20 cellular contexts compared by ENCODE assay signal in genomic region chr1:16065197-16065576, GRCh38. TPM values are rescaled to one million over a fixed set of nuclear protein-coding genes. Genes with fewer than 3 reads are reported as not detected.
A peak's percentile ranks its signal among the peaks of the same experiment; 100 is the strongest.
DNase-seq lines count a peak whose midpoint lies in the region; ATAC-seq and TF ChIP-seq lines count a peak whose summit lies in the region.
"Had no signal": no experiment of that assay in that cellular context is flagged by ENCODE, and none has a peak within 500 bp of the region (broad histone marks: within the 10 kb centered on the region; RNA-seq: fewer than 3 reads in every experiment).

No MANE protein-coding gene starts in this region.

- H3K36me3 Mint-ChIP-seq in activated CD8-positive, alpha-beta T cell treated with anti-CD3 and anti-CD28 coated beads, Interleukin-2, amount 10 ng/mL, durations not matched to agents 7 days and 5 days (ENCODE audit: low read depth): no peaks in the 10 kb centered on the region
- H3K36me3 Mint-ChIP-seq in activated CD8-positive, alpha-beta T cell treated with anti-CD3 and anti-CD28 coated beads for 36 hours (ENCODE audit: low read depth): no peaks in the 10 kb centered on the region
- H3K36me3 Mint-ChIP-seq in CD4-positive, CD25-positive, alpha-beta regulatory T cell: no peaks in the 10 kb centered on the region
- H3K36me3 Mint-ChIP-seq in activated T-helper 17 cell treated with anti-CD3 and anti-CD28 coated beads, Interleukin-2, amount 50 U/mL, for 72 hours (ENCODE audit: low read depth): no peaks in the 10 kb centered on the region

- no peak overlapping the region for H3K27ac ChIP-seq in CD4-positive, CD25-positive, alpha-beta regulatory T cell (ENCODE audit: insufficient read depth, low read length, poor library complexity, severe bottlenecking)
- H3K27ac ChIP-seq in neuronal stem cell (replicated peaks; ENCODE audit: low read length): no peak overlapping the region

- H2BK5ac ChIP-seq in neuronal stem cell (ENCODE audit: low read length): no peak overlapping the region

- no peaks in the 10 kb centered on the region for H3K36me3 ChIP-seq in CD4-positive, CD25-positive, alpha-beta regulatory T cell (ENCODE audit: control insufficient read depth, insufficient read depth, low read length)
- no peaks in the 10 kb centered on the region for H3K36me3 ChIP-seq in neuronal stem cell (replicated peaks in 1 of 2; ENCODE audit: control insufficient read depth in 2 of 2, insufficient read depth in 2 of 2, low read length in 2 of 2)

- no peak for DNase-seq in activated CD8-positive, alpha-beta T cell treated with anti-CD3 and anti-CD28 coated beads, Interleukin-2, amount 10 ng/mL, durations not matched to agents 7 days and 5 days
- DNase-seq in activated CD8-positive, alpha-beta T cell treated with anti-CD3 and anti-CD28 coated beads for 36 hours: no peak
- no peak for DNase-seq in CD4-positive, CD25-positive, alpha-beta regulatory T cell
- DNase-seq in neuronal stem cell (ENCODE audit: low spot score) (no peak), foreskin fibroblast (no peak), NCI-H748 (lab: John Stamatoyannopoulos, UW; ENCODE audit: unreplicated experiment) (no peak)
- DNase-seq: DMS79, KG1, NCI-H1105 treated with DMSO at 0.1 percent for 48 hours, NCI-H1694, NCI-H2081 treated with DMSO at 0.1 percent for 48 hours, NCI-H446 treated with DMSO at 0.1 percent for 48 hours, OCI-M1, SHP77 had no signal

- H2AK5ac ChIP-seq in neuronal stem cell (ENCODE audit: low read depth, low read length): peak overlapping the region; percentile 20

- TF ChIP-seq CTCF in activated CD8-positive, alpha-beta T cell treated with anti-CD3 and anti-CD28 coated beads for 36 hours (IDR thresholded peaks at IDR 0.05): no peak
- TF ChIP-seq CTCF in foreskin fibroblast (IDR thresholded peaks at IDR 0.05; ENCODE audit: low read depth, low read length): no peak

- no peaks in the 10 kb centered on the region for H3K79me1 ChIP-seq in neuronal stem cell (ENCODE audit: low read depth, low read length)

- no peaks in the 10 kb centered on the region for H3K27me3 Mint-ChIP-seq in activated CD8-positive, alpha-beta T cell treated with anti-CD3 and anti-CD28 coated beads, Interleukin-2, amount 10 ng/mL, durations not matched to agents 7 days and 5 days (ENCODE audit: low read depth)
- peaks cover 3% of the 10 kb centered on the region for H3K27me3 Mint-ChIP-seq in activated CD8-positive, alpha-beta T cell treated with anti-CD3 and anti-CD28 coated beads for 36 hours
- H3K27me3 Mint-ChIP-seq in CD4-positive, CD25-positive, alpha-beta regulatory T cell: peaks cover 20% of the 10 kb centered on the region
- peaks cover 7% of the 10 kb centered on the region for H3K27me3 Mint-ChIP-seq in activated T-helper 17 cell treated with anti-CD3 and anti-CD28 coated beads, Interleukin-2, amount 50 U/mL, for 72 hours

- no peak overlapping the region for H3K9ac ChIP-seq in neuronal stem cell (ENCODE audit: low read depth, low read length, poor library complexity)

- peaks cover 68% of the 10 kb centered on the region for H3K4me1 Mint-ChIP-seq in activated CD8-positive, alpha-beta T cell treated with anti-CD3 and anti-CD28 coated beads, Interleukin-2, amount 10 ng/mL, durations not matched to agents 7 days and 5 days (ENCODE audit: low read depth)
- H3K4me1 Mint-ChIP-seq in activated CD8-positive, alpha-beta T cell treated with anti-CD3 and anti-CD28 coated beads for 36 hours (ENCODE audit: low read depth): peaks cover 7% of the 10 kb centered on the region
- H3K4me1 Mint-ChIP-seq in CD4-positive, CD25-positive, alpha-beta regulatory T cell: peaks cover 0 to 10% (median 5%) of the 10 kb centered on the region in 4 donors
- H3K4me1 Mint-ChIP-seq in activated T-helper 17 cell treated with anti-CD3 and anti-CD28 coated beads, Interleukin-2, amount 50 U/mL, for 72 hours: peaks cover 14% of the 10 kb centered on the region

- CTCF ChIA-PET in activated CD8-positive, alpha-beta T cell treated with anti-CD3 and anti-CD28 coated beads, Interleukin-2, amount 10 ng/mL, durations not matched to agents 7 days and 5 days (lab: Charles Lee): interaction anchor here (0.6 to 2.3 kb wide), 2 partner anchors 9 to 14 kb away, joined by 3 to 8 read pairs; no protein-coding TSS in a partner anchor
- CTCF ChIA-PET in activated CD8-positive, alpha-beta T cell treated with anti-CD3 and anti-CD28 coated beads for 36 hours (lab: Charles Lee): no interaction called here

- H3K4ac ChIP-seq in neuronal stem cell (ENCODE audit: low read length): no peak overlapping the region

- intact Hi-C loops in activated CD8-positive, alpha-beta T cell treated with anti-CD3 and anti-CD28 coated beads for 36 hours (cut with micrococcal nuclease): no loop called here

- no peaks in the 10 kb centered on the region for H3K27me3 ChIP-seq in CD4-positive, CD25-positive, alpha-beta regulatory T cell (ENCODE audit: control insufficient read depth, insufficient read depth, low read length)
- peaks cover 0 to 35% (median 0%) of the 10 kb centered on the region in 3 experiments for H3K27me3 ChIP-seq in neuronal stem cell (ENCODE audit: control insufficient read depth in 3 of 3, insufficient read depth in 3 of 3, low read depth in 1 of 3, low read length in 3 of 3)

- peaks cover 4% of the 10 kb centered on the region for H3K4me1 ChIP-seq in CD4-positive, CD25-positive, alpha-beta regulatory T cell (ENCODE audit: control insufficient read depth, insufficient read depth, low read length, poor library complexity, severe bottlenecking)
- peaks cover 30 to 35% of the 10 kb centered on the region in 2 donors for H3K4me1 ChIP-seq in neuronal stem cell (ENCODE audit: control insufficient read depth in 2 of 2, insufficient read depth in 1 of 2, low read depth in 1 of 2, low read length in 2 of 2)

- no CpG with 5 or more reads among the region's 8 CpGs for WGBS in neuronal stem cell (ENCODE audit: extremely low coverage in 2 of 2, insufficient read length in 2 of 2, insufficient replicate concordance in 1 of 2), 2 donors

- H2BK120ac ChIP-seq in neuronal stem cell (ENCODE audit: low read depth, low read length): no peak overlapping the region

- no peak overlapping the region for H2AFZ ChIP-seq in neuronal stem cell (ENCODE audit: low read length)

- H4K91ac ChIP-seq in neuronal stem cell (ENCODE audit: low read depth, low read length, poor library complexity): no peak overlapping the region

- H3K23ac ChIP-seq in neuronal stem cell (ENCODE audit: low read depth, low read length, poor library complexity): no peak overlapping the region

- H3K4me2 ChIP-seq in neuronal stem cell (ENCODE audit: insufficient read depth, low read length, poor library complexity, severe bottlenecking): no peak overlapping the region

- POLR2A ChIA-PET in activated CD8-positive, alpha-beta T cell treated with anti-CD3 and anti-CD28 coated beads, Interleukin-2, amount 10 ng/mL, durations not matched to agents 7 days and 5 days (lab: Charles Lee): interaction anchor here (0.6 kb wide), 1 partner anchor 16 kb away, joined by 3 read pairs; no protein-coding TSS in a partner anchor
- POLR2A ChIA-PET in activated CD8-positive, alpha-beta T cell treated with anti-CD3 and anti-CD28 coated beads for 36 hours (lab: Charles Lee): interaction anchor here (0.6 kb wide), 2 partner anchors 225 to 228 kb away, joined by 3 to 4 read pairs; no protein-coding TSS in a partner anchor

- no peak for ATAC-seq in activated CD8-positive, alpha-beta T cell treated with anti-CD3 and anti-CD28 coated beads, Interleukin-2, amount 10 ng/mL, durations not matched to agents 7 days and 5 days
- no peak for ATAC-seq in activated CD8-positive, alpha-beta T cell treated with anti-CD3 and anti-CD28 coated beads for 36 hours
- ATAC-seq in CD4-positive, CD25-positive, alpha-beta regulatory T cell (ENCODE audit: low read depth in 2 of 2): no peak
- no peak for ATAC-seq in activated T-helper 17 cell treated with anti-CD3 and anti-CD28 coated beads, Interleukin-2, amount 50 U/mL, for 72 hours (replicated peaks)
- ATAC-seq in HG03342 (IDR thresholded peaks at IDR 0.05; ENCODE audit: unreplicated experiment): no peak
- ATAC-seq: HepG2 had no signal

- no peaks in the 10 kb centered on the region for H3K9me3 Mint-ChIP-seq in activated CD8-positive, alpha-beta T cell treated with anti-CD3 and anti-CD28 coated beads, Interleukin-2, amount 10 ng/mL, durations not matched to agents 7 days and 5 days (ENCODE audit: insufficient read depth)
- H3K9me3 Mint-ChIP-seq in activated CD8-positive, alpha-beta T cell treated with anti-CD3 and anti-CD28 coated beads for 36 hours: no peaks in the 10 kb centered on the region
- H3K9me3 Mint-ChIP-seq in CD4-positive, CD25-positive, alpha-beta regulatory T cell: no peaks in the 10 kb centered on the region
- no peaks in the 10 kb centered on the region for H3K9me3 Mint-ChIP-seq in activated T-helper 17 cell treated with anti-CD3 and anti-CD28 coated beads, Interleukin-2, amount 50 U/mL, for 72 hours

- H3K4me3 Mint-ChIP-seq in activated CD8-positive, alpha-beta T cell treated with anti-CD3 and anti-CD28 coated beads, Interleukin-2, amount 10 ng/mL, durations not matched to agents 7 days and 5 days: peak overlapping the region; percentile 74
- no peak overlapping the region for H3K4me3 Mint-ChIP-seq in activated CD8-positive, alpha-beta T cell treated with anti-CD3 and anti-CD28 coated beads for 36 hours
- H3K4me3 Mint-ChIP-seq in CD4-positive, CD25-positive, alpha-beta regulatory T cell: no peak overlapping the region
- H3K4me3 Mint-ChIP-seq in activated T-helper 17 cell treated with anti-CD3 and anti-CD28 coated beads, Interleukin-2, amount 50 U/mL, for 72 hours: no peak overlapping the region

- H2BK12ac ChIP-seq in neuronal stem cell (ENCODE audit: low read length): no peak overlapping the region

- peak overlapping the region; percentile 2 for H2BK15ac ChIP-seq in neuronal stem cell (ENCODE audit: low read length)

- H3K4me3 ChIP-seq in CD4-positive, CD25-positive, alpha-beta regulatory T cell (ENCODE audit: low read depth, low read length): no peak overlapping the region
- H3K4me3 ChIP-seq in neuronal stem cell (ENCODE audit: low read length in 2 of 2) (no peak overlapping the region), foreskin fibroblast (ENCODE audit: low read depth in 1 of 2, low read length in 2 of 2) (no peak overlapping the region)

- no peak overlapping the region for H4K8ac ChIP-seq in neuronal stem cell (ENCODE audit: low read depth, low read length)

- peak overlapping the region; percentile 68 for H3K18ac ChIP-seq in neuronal stem cell (ENCODE audit: low read length)

- H3K9me3 ChIP-seq in CD4-positive, CD25-positive, alpha-beta regulatory T cell (ENCODE audit: control insufficient read depth in 2 of 2, low read length in 2 of 2): no peaks in the 10 kb centered on the region
- no peaks in the 10 kb centered on the region for H3K9me3 ChIP-seq in neuronal stem cell (replicated peaks in 1 of 2; ENCODE audit: control insufficient read depth in 2 of 2, insufficient read depth in 1 of 2, low read depth in 1 of 2, low read length in 2 of 2)

- no peak overlapping the region for H3K14ac ChIP-seq in neuronal stem cell (ENCODE audit: low read length)

- peak overlapping the region; percentile 75 for H3K27ac Mint-ChIP-seq in activated CD8-positive, alpha-beta T cell treated with anti-CD3 and anti-CD28 coated beads, Interleukin-2, amount 10 ng/mL, durations not matched to agents 7 days and 5 days
- no peak overlapping the region for H3K27ac Mint-ChIP-seq in activated CD8-positive, alpha-beta T cell treated with anti-CD3 and anti-CD28 coated beads for 36 hours
- peak overlapping the region in 2 of 3 donors; percentile 63 to 71 for H3K27ac Mint-ChIP-seq in CD4-positive, CD25-positive, alpha-beta regulatory T cell
- H3K27ac Mint-ChIP-seq in activated T-helper 17 cell treated with anti-CD3 and anti-CD28 coated beads, Interleukin-2, amount 50 U/mL, for 72 hours: peak overlapping the region; percentile 37

RNA-seq across cellular contexts. Expression of gene FAM131C, which starts 8.3 kb away (rescaled TPM):
- total RNA-seq in activated CD8-positive, alpha-beta T cell treated with anti-CD3 and anti-CD28 coated beads, Interleukin-2, amount 10 ng/mL, durations not matched to agents 7 days and 5 days: 1 to 10 TPM; 6.0 to 6.1 TPM
- total RNA-seq in activated CD8-positive, alpha-beta T cell treated with anti-CD3 and anti-CD28 coated beads for 36 hours: under 1 TPM; 0.70 to 0.87 TPM
- not detected for total RNA-seq in CD4-positive, CD25-positive, alpha-beta regulatory T cell
- polyA plus RNA-seq in CD4-positive, CD25-positive, alpha-beta regulatory T cell: under 1 TPM in 1 of 4 donors, not detected in 3; 0.26 TPM
- total RNA-seq in activated T-helper 17 cell treated with anti-CD3 and anti-CD28 coated beads, Interleukin-2, amount 50 U/mL, for 72 hours: under 1 TPM; 0.24 to 0.69 TPM
- polyA plus RNA-seq in neuronal stem cell (2013, experiment 1 of 2): 8.9 TPM
- polyA plus RNA-seq in neuronal stem cell (2013, experiment 2 of 2): 9.1 TPM
- total RNA-seq: HepG2, RPMI7951 had no signal

RNA-seq across cellular contexts. Expression of gene CLCNKB, which starts 21.6 kb away (rescaled TPM):
- total RNA-seq in activated CD8-positive, alpha-beta T cell treated with anti-CD3 and anti-CD28 coated beads, Interleukin-2, amount 10 ng/mL, durations not matched to agents 7 days and 5 days: not detected
- total RNA-seq in activated CD8-positive, alpha-beta T cell treated with anti-CD3 and anti-CD28 coated beads for 36 hours: not detected
- total RNA-seq in CD4-positive, CD25-positive, alpha-beta regulatory T cell: not detected
- polyA plus RNA-seq in CD4-positive, CD25-positive, alpha-beta regulatory T cell: not detected
- under 1 TPM in 1 of 2 donors, not detected in 1; 0.13 TPM for total RNA-seq in activated T-helper 17 cell treated with anti-CD3 and anti-CD28 coated beads, Interleukin-2, amount 50 U/mL, for 72 hours
- polyA plus RNA-seq in neuronal stem cell (2013, experiment 1 of 2): 2.9 TPM
- polyA plus RNA-seq in neuronal stem cell (2013, experiment 2 of 2): 2.7 TPM
- total RNA-seq: HepG2, RPMI7951 had no signal

RNA-seq across cellular contexts. Expression of gene CLCNKA, which starts 43.4 kb away (rescaled TPM):
- total RNA-seq in activated CD8-positive, alpha-beta T cell treated with anti-CD3 and anti-CD28 coated beads, Interleukin-2, amount 10 ng/mL, durations not matched to agents 7 days and 5 days: not detected
- not detected for total RNA-seq in activated CD8-positive, alpha-beta T cell treated with anti-CD3 and anti-CD28 coated beads for 36 hours
- not detected for total RNA-seq in CD4-positive, CD25-positive, alpha-beta regulatory T cell
- not detected for polyA plus RNA-seq in CD4-positive, CD25-positive, alpha-beta regulatory T cell
- total RNA-seq in activated T-helper 17 cell treated with anti-CD3 and anti-CD28 coated beads, Interleukin-2, amount 50 U/mL, for 72 hours: under 1 TPM in 1 of 2 donors, not detected in 1; 0.40 TPM
- 0.13 TPM for polyA plus RNA-seq in neuronal stem cell (2013, experiment 1 of 2)
- 0.08 TPM for polyA plus RNA-seq in neuronal stem cell (2013, experiment 2 of 2)
- total RNA-seq: A673, HepG2 had no signal

RNA-seq across cellular contexts. Expression of gene HSPB7, which starts 47.3 kb away (rescaled TPM):
- not detected for total RNA-seq in activated CD8-positive, alpha-beta T cell treated with anti-CD3 and anti-CD28 coated beads, Interleukin-2, amount 10 ng/mL, durations not matched to agents 7 days and 5 days
- total RNA-seq in activated CD8-positive, alpha-beta T cell treated with anti-CD3 and anti-CD28 coated beads for 36 hours: not detected
- not detected for total RNA-seq in CD4-positive, CD25-positive, alpha-beta regulatory T cell
- polyA plus RNA-seq in CD4-positive, CD25-positive, alpha-beta regulatory T cell: not detected
- total RNA-seq in activated T-helper 17 cell treated with anti-CD3 and anti-CD28 coated beads, Interleukin-2, amount 50 U/mL, for 72 hours: not detected
- not detected for polyA plus RNA-seq in neuronal stem cell (2013, experiment 1 of 2)
- polyA plus RNA-seq in neuronal stem cell (2013, experiment 2 of 2): not detected
- total RNA-seq: A673, H1, HepG2 had no signal
- polyA plus RNA-seq: H1 had no signal
